ENCODE assay signal across 8 cellular contexts in the genomic region with DNA sequence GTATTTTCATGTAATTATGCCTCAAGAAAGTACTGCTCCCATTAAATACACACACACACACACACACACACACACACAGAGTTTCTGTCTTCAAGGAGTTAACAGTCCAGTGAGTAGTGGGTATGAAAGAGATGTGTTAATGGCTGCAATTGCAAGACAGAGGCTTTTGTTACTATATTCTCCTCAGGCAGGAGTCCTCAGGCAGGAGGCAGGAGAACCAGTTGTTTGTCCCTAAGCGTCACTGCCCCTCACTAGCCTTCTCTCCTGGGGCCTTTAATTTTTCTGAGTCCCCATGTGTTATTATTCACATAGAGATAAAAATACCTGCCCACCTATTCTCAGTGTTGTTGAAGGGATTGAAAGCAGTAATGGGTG. TPM values are rescaled to one million over a fixed set of nuclear protein-coding genes. Genes with fewer than 3 reads are reported as not detected.
DNase-seq lines count a peak whose midpoint lies in the region; TF ChIP-seq lines count a peak whose summit lies in the region.

No MANE protein-coding gene starts in this region.

- no peaks in the 10 kb centered on the region for H3K9me2 ChIP-seq in DOHH2 (replicated peaks; ENCODE audit: control insufficient read depth, low read length)

- H4K8ac ChIP-seq in neuronal stem cell (ENCODE audit: low read depth, low read length), result no peak overlapping the region

- H3K14ac ChIP-seq in neuronal stem cell (ENCODE audit: low read length), result no peak overlapping the region

- peak overlapping the region; percentile 72 for H2AK5ac ChIP-seq in neuronal stem cell (ENCODE audit: low read depth, low read length)

- H3K79me1 ChIP-seq in neuronal stem cell (ENCODE audit: low read depth, low read length), result peaks cover 3% of the 10 kb centered on the region

- H2BK5ac ChIP-seq in neuronal stem cell (ENCODE audit: low read length), result peak overlapping the region; percentile 59

- H3K79me2 ChIP-seq in DOHH2 (ENCODE audit: control insufficient read depth, low read length), result no peaks in the 10 kb centered on the region

- no peak overlapping the region for H2BK12ac ChIP-seq in neuronal stem cell (ENCODE audit: low read length)

- H4K20me1 ChIP-seq in DOHH2 (ENCODE audit: control insufficient read depth, insufficient read depth, low read depth, low read length), result no peaks in the 10 kb centered on the region

- no peak overlapping the region for H3K18ac ChIP-seq in neuronal stem cell (ENCODE audit: low read length)

- peak overlapping the region; percentile 94 for H3K4me2 ChIP-seq in DOHH2 (ENCODE audit: low read length)
- H3K4me2 ChIP-seq in neuronal stem cell (ENCODE audit: insufficient read depth, low read length, poor library complexity, severe bottlenecking), result no peak overlapping the region

- peaks cover 42% of the 10 kb centered on the region for H3F3A ChIP-seq in DOHH2 (ENCODE audit: control insufficient read depth, insufficient read depth)

- H2AFZ ChIP-seq in neuronal stem cell (ENCODE audit: low read length), result no peak overlapping the region

- intact Hi-C loops in colonic mucosa (cut with DNase I), result loop anchor here (2.0 to 5.0 kb wide), 3 partner anchors 94 to 425 kb away; partner anchors contain the start of gene AJUBA

- H3K4ac ChIP-seq in neuronal stem cell (ENCODE audit: low read length), result no peak overlapping the region

- peak; percentile 43 for DNase-seq in NAMALWA (ENCODE audit: low spot score)
- DNase-seq in colonic mucosa, result no peak
- no peak for DNase-seq in neuronal stem cell (ENCODE audit: low spot score)
- no peak for DNase-seq in putamen (ENCODE audit: low spot score)
- no peak for DNase-seq in OCI-M2 (lab: John Stamatoyannopoulos, UW; ENCODE audit: unreplicated experiment)
- DNase-seq in NCI-H82 treated with DMSO at 0.1 percent for 48 hours (lab: John Stamatoyannopoulos, UW; ENCODE audit: unreplicated experiment), result no peak
- DNase-seq in DMS153 (lab: John Stamatoyannopoulos, UW), result no peak

- H3K36me3 ChIP-seq in DOHH2 (ENCODE audit: control insufficient read depth, low read length) (peaks cover 36% of the 10 kb centered on the region), colonic mucosa (no peaks in the 10 kb centered on the region), neuronal stem cell (replicated peaks in 1 of 2; ENCODE audit: control insufficient read depth in 2 of 2, insufficient read depth in 2 of 2, low read length in 2 of 2) (peaks cover 0 to 2% of the 10 kb centered on the region in 2 donors)

- no CpG with 5 or more reads among the region's 1 CpG for WGBS in neuronal stem cell (ENCODE audit: extremely low coverage in 2 of 2, insufficient read length in 2 of 2, insufficient replicate concordance in 1 of 2), 2 donors

- H3K9ac ChIP-seq in colonic mucosa (ENCODE audit: low read depth in 2 of 2, low read length in 2 of 2) (peak overlapping the region in 1 of 2 donors; percentile 78), neuronal stem cell (ENCODE audit: low read depth, low read length, poor library complexity) (no peak overlapping the region)

- H3K27me3 ChIP-seq in DOHH2 (ENCODE audit: control insufficient read depth, low read length) (no peaks in the 10 kb centered on the region), colonic mucosa (no peaks in the 10 kb centered on the region), neuronal stem cell (ENCODE audit: control insufficient read depth in 3 of 3, insufficient read depth in 3 of 3, low read depth in 1 of 3, low read length in 3 of 3) (no peaks in the 10 kb centered on the region)

- no peak overlapping the region for H3K23ac ChIP-seq in neuronal stem cell (ENCODE audit: low read depth, low read length, poor library complexity)

- peak overlapping the region; percentile 77 for H3K4me3 ChIP-seq in DOHH2 (ENCODE audit: low read length)
- no peak overlapping the region for H3K4me3 ChIP-seq in colonic mucosa
- H3K4me3 ChIP-seq in neuronal stem cell (ENCODE audit: low read length in 2 of 2), result no peak overlapping the region

- TF ChIP-seq CTCF in DOHH2 (IDR thresholded peaks at IDR 0.05; ENCODE audit: low read depth, low read length, poor library complexity, severe bottlenecking), result no peak
- TF ChIP-seq CTCF in colonic mucosa (IDR thresholded peaks at IDR 0.05), result no peak

- peak overlapping the region; percentile 38 for H4K91ac ChIP-seq in neuronal stem cell (ENCODE audit: low read depth, low read length, poor library complexity)

- H3K4me1 ChIP-seq in DOHH2 (ENCODE audit: control insufficient read depth, low read length), result peaks cover 95% of the 10 kb centered on the region
- H3K4me1 ChIP-seq in colonic mucosa, result peaks cover 19% of the 10 kb centered on the region
- H3K4me1 ChIP-seq in neuronal stem cell (ENCODE audit: control insufficient read depth in 2 of 2, insufficient read depth in 1 of 2, low read depth in 1 of 2, low read length in 2 of 2), result peaks cover 8 to 27% of the 10 kb centered on the region in 2 donors

- H3K9me3 ChIP-seq in DOHH2 (ENCODE audit: control insufficient read depth, insufficient read depth, low read length) (no peaks in the 10 kb centered on the region), colonic mucosa (no peaks in the 10 kb centered on the region), neuronal stem cell (replicated peaks in 1 of 2; ENCODE audit: control insufficient read depth in 2 of 2, insufficient read depth in 1 of 2, low read depth in 1 of 2, low read length in 2 of 2) (no peaks in the 10 kb centered on the region)

- H2BK15ac ChIP-seq in neuronal stem cell (ENCODE audit: low read length), result no peak overlapping the region

- H3K27ac ChIP-seq in DOHH2 (ENCODE audit: low read depth, low read length) (peak overlapping the region; percentile 99), colonic mucosa (peak overlapping the region; percentile 68), neuronal stem cell (replicated peaks; ENCODE audit: low read length) (no peak overlapping the region)

- no peak overlapping the region for H2BK120ac ChIP-seq in neuronal stem cell (ENCODE audit: low read depth, low read length)

RNA-seq across cellular contexts. Expression of gene DAD1, which starts 31.2 kb away (rescaled TPM):
- total RNA-seq in colonic mucosa, result 100 to 1,000 TPM; 163 to 219 TPM
- 182 TPM for polyA plus RNA-seq in neuronal stem cell (2013, experiment 1 of 2)
- 180 TPM for polyA plus RNA-seq in neuronal stem cell (2013, experiment 2 of 2)

RNA-seq across cellular contexts. Expression of gene ABHD4, which starts 40.3 kb away (rescaled TPM):
- 10 to 100 TPM; 14.5 to 32.4 TPM for total RNA-seq in colonic mucosa
- 21.7 TPM for polyA plus RNA-seq in neuronal stem cell (2013, experiment 1 of 2)
- 20.3 TPM for polyA plus RNA-seq in neuronal stem cell (2013, experiment 2 of 2)
